14 cellular contexts compared by ENCODE assay signal in genomic region chr11:2761131-2762030, GRCh38.
DNase-seq lines count a peak whose midpoint lies in the region; ATAC-seq and TF ChIP-seq lines count a peak whose summit lies in the region.
"Had no signal": no experiment of that assay in that cellular context is flagged by ENCODE, and none has a peak within 500 bp of the region (broad histone marks: within the 10 kb centered on the region; RNA-seq: fewer than 3 reads in every experiment).

No MANE protein-coding gene starts in this region.

- no peaks in the 10 kb centered on the region for H3K27me3 Mint-ChIP-seq in activated naive CD4-positive, alpha-beta T cell treated with anti-CD3 and anti-CD28 coated beads, Interleukin-2, amount 10 ng/mL, durations not matched to agents 7 days and 5 days
- no peaks in the 10 kb centered on the region for H3K27me3 Mint-ChIP-seq in activated naive CD4-positive, alpha-beta T cell treated with anti-CD3 and anti-CD28 coated beads for 36 hours (ENCODE audit: low read depth)
- H3K27me3 Mint-ChIP-seq in endodermal cell (ENCODE audit: insufficient read depth) = peaks cover 58% of the 10 kb centered on the region

- peak; percentile 16 for DNase-seq in activated naive CD4-positive, alpha-beta T cell treated with anti-CD3 and anti-CD28 coated beads, Interleukin-2, amount 10 ng/mL, durations not matched to agents 7 days and 5 days
- DNase-seq in activated naive CD4-positive, alpha-beta T cell treated with anti-CD3 and anti-CD28 coated beads for 36 hours = no peak
- DNase-seq in endodermal cell (peak; percentile 43), mesenteric fat pad (ENCODE audit: low spot score) (peak; percentile 86), upper lobe of left lung (peak; percentile 17 to 56), cortex of kidney (lab: John Stamatoyannopoulos, UW) (no peak), Ammon's horn (ENCODE audit: low spot score) (no peak)
- DNase-seq: MV-4-11; nephron progenitor cell; SJCRH30; stimulated activated CD4-positive, alpha-beta T cell treated with anti-CD3 and anti-CD28 coated beads, Interleukin-12 subunit alpha, Interleukin-12 subunit beta, amount 100 ng/mL, for 4 hours had no signal

- no peak overlapping the region for H3K4me3 ChIP-seq in endodermal cell (ENCODE audit: low read length)
- H3K4me3 ChIP-seq in upper lobe of left lung = no peak overlapping the region
- H3K4me3 ChIP-seq: SJCRH30, tibial artery had no signal

- no peaks in the 10 kb centered on the region for H3K4me1 ChIP-seq in endodermal cell (ENCODE audit: control insufficient read depth, insufficient read depth, low read length)
- no peaks in the 10 kb centered on the region for H3K4me1 ChIP-seq in upper lobe of left lung
- H3K4me1 ChIP-seq: Caco-2, SJCRH30, tibial artery had no signal

- peaks cover 4% of the 10 kb centered on the region for H3K9me3 Mint-ChIP-seq in activated naive CD4-positive, alpha-beta T cell treated with anti-CD3 and anti-CD28 coated beads, Interleukin-2, amount 10 ng/mL, durations not matched to agents 7 days and 5 days
- peaks cover 3% of the 10 kb centered on the region for H3K9me3 Mint-ChIP-seq in activated naive CD4-positive, alpha-beta T cell treated with anti-CD3 and anti-CD28 coated beads for 36 hours
- peaks cover 13% of the 10 kb centered on the region for H3K9me3 Mint-ChIP-seq in endodermal cell

- no peak overlapping the region for H3K4me3 Mint-ChIP-seq in activated naive CD4-positive, alpha-beta T cell treated with anti-CD3 and anti-CD28 coated beads, Interleukin-2, amount 10 ng/mL, durations not matched to agents 7 days and 5 days
- no peak overlapping the region for H3K4me3 Mint-ChIP-seq in activated naive CD4-positive, alpha-beta T cell treated with anti-CD3 and anti-CD28 coated beads for 36 hours
- H3K4me3 Mint-ChIP-seq in endodermal cell = no peak overlapping the region
- H3K4me3 Mint-ChIP-seq: nephron progenitor cell had no signal

- no peaks in the 10 kb centered on the region for H3K36me3 ChIP-seq in endodermal cell (ENCODE audit: control insufficient read depth, insufficient read depth, low read length)
- no peaks in the 10 kb centered on the region for H3K36me3 ChIP-seq in upper lobe of left lung
- H3K36me3 ChIP-seq: SJCRH30, tibial artery had no signal

- 94% methylated on average over 25 to 33 of the region's 33 CpGs for WGBS in endodermal cell (ENCODE audit: insufficient coverage in 1 of 2, insufficient read length in 1 of 2), 2 experiments
- 94 to 97% methylated on average over 18 to 33 of the region's 33 CpGs for WGBS in upper lobe of left lung, 2 donors

- TF ChIP-seq CTCF in endodermal cell (conservative IDR thresholded peaks at IDR 0.05) = no peak
- no peak for TF ChIP-seq CTCF in upper lobe of left lung (IDR thresholded peaks at IDR 0.05)

- H3K9ac ChIP-seq in endodermal cell (ENCODE audit: extremely low read depth, low read length, poor library complexity, severe bottlenecking) = no peak overlapping the region

- CTCF ChIA-PET in activated naive CD4-positive, alpha-beta T cell treated with anti-CD3 and anti-CD28 coated beads, Interleukin-2, amount 10 ng/mL, durations not matched to agents 7 days and 5 days (lab: Charles Lee) = no interaction called here
- CTCF ChIA-PET in activated naive CD4-positive, alpha-beta T cell treated with anti-CD3 and anti-CD28 coated beads for 36 hours (lab: Charles Lee) = no interaction called here

- H3K4me1 Mint-ChIP-seq in activated naive CD4-positive, alpha-beta T cell treated with anti-CD3 and anti-CD28 coated beads, Interleukin-2, amount 10 ng/mL, durations not matched to agents 7 days and 5 days = no peaks in the 10 kb centered on the region
- H3K4me1 Mint-ChIP-seq in activated naive CD4-positive, alpha-beta T cell treated with anti-CD3 and anti-CD28 coated beads for 36 hours (ENCODE audit: low read depth) = no peaks in the 10 kb centered on the region
- H3K4me1 Mint-ChIP-seq in endodermal cell = no peaks in the 10 kb centered on the region

- intact Hi-C loops in activated naive CD4-positive, alpha-beta T cell treated with anti-CD3 and anti-CD28 coated beads for 36 hours (cut with micrococcal nuclease) = no loop called here

- H3K36me3 Mint-ChIP-seq in activated naive CD4-positive, alpha-beta T cell treated with anti-CD3 and anti-CD28 coated beads, Interleukin-2, amount 10 ng/mL, durations not matched to agents 7 days and 5 days = no peaks in the 10 kb centered on the region
- H3K36me3 Mint-ChIP-seq in activated naive CD4-positive, alpha-beta T cell treated with anti-CD3 and anti-CD28 coated beads for 36 hours (ENCODE audit: low read depth) = no peaks in the 10 kb centered on the region
- H3K36me3 Mint-ChIP-seq in endodermal cell (ENCODE audit: low read depth) = no peaks in the 10 kb centered on the region

- no peak for TF ChIP-seq POLR2A in upper lobe of left lung (IDR thresholded peaks at IDR 0.05)

- no peak overlapping the region for H3K27ac ChIP-seq in endodermal cell (ENCODE audit: low read depth, low read length)
- no peak overlapping the region for H3K27ac ChIP-seq in upper lobe of left lung
- H3K27ac ChIP-seq: SJCRH30, tibial artery had no signal

- ATAC-seq in upper lobe of left lung (ENCODE audit: low FRiP score in 2 of 2) (peak in 1 of 2 donors; percentile 37), HG03342 (IDR thresholded peaks at IDR 0.05; ENCODE audit: unreplicated experiment) (no peak)

- H3K9me3 ChIP-seq in endodermal cell (ENCODE audit: control insufficient read depth, low read length) (peaks cover 14% of the 10 kb centered on the region), upper lobe of left lung (no peaks in the 10 kb centered on the region)

- no peak for TF ChIP-seq EP300 in upper lobe of left lung (IDR thresholded peaks at IDR 0.05)

- H3K27me3 ChIP-seq in endodermal cell (ENCODE audit: control insufficient read depth, insufficient read depth, low read length, poor library complexity, severe bottlenecking) (peaks cover 7% of the 10 kb centered on the region), upper lobe of left lung (no peaks in the 10 kb centered on the region)
- H3K27me3 ChIP-seq: SJCRH30, tibial artery had no signal

- peak overlapping the region; percentile 59 for H3K27ac Mint-ChIP-seq in activated naive CD4-positive, alpha-beta T cell treated with anti-CD3 and anti-CD28 coated beads, Interleukin-2, amount 10 ng/mL, durations not matched to agents 7 days and 5 days
- H3K27ac Mint-ChIP-seq in activated naive CD4-positive, alpha-beta T cell treated with anti-CD3 and anti-CD28 coated beads for 36 hours = no peak overlapping the region
- H3K27ac Mint-ChIP-seq in endodermal cell = no peak overlapping the region
- H3K27ac Mint-ChIP-seq: nephron progenitor cell had no signal

Comparison
In these comparisons a context has a peak if more than half of its experiments do, and no peak if none do; other contexts are left out.
1. DNase-seq: peak in activated naive CD4-positive, alpha-beta T cell treated with anti-CD3 and anti-CD28 coated beads, Interleukin-2, amount 10 ng/mL, durations not matched to agents 7 days and 5 days (single experiment), endodermal cell (single experiment), mesenteric fat pad (single experiment) and upper lobe of left lung (2 of 2); none in activated naive CD4-positive, alpha-beta T cell treated with anti-CD3 and anti-CD28 coated beads for 36 hours (single experiment), cortex of kidney (single experiment) and Ammon's horn (single experiment).